ENCODE assay signal across 13 cellular contexts in the genomic region with DNA sequence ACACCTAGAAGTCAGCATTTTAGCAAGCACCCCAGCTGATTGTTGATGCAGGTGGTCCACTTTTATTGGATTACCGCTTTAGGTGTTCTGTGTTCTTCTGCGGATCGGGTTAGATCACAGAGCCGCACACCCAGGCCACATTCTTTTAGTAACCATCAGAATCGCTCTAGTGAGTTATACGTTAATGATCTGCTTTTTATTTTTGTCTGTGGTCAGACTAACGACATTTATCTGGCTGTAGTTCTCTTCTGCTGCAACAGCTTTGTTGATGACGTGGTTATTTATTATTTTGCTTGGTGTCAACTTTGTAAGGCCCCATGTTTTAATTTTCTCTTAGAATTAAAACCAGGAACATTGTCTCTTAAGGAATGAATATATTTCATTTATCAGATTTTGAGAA. TPM values are rescaled to one million over a fixed set of nuclear protein-coding genes. Genes with fewer than 3 reads are reported as not detected.
DNase-seq lines count a peak whose midpoint lies in the region; ATAC-seq and TF ChIP-seq lines count a peak whose summit lies in the region.
"Had no signal": no experiment of that assay in that cellular context is flagged by ENCODE, and none has a peak within 500 bp of the region (broad histone marks: within the 10 kb centered on the region; RNA-seq: fewer than 3 reads in every experiment).

No MANE protein-coding gene starts in this region.

- ATAC-seq in HG03159 (IDR thresholded peaks at IDR 0.05; ENCODE audit: unreplicated experiment) = no peak
- ATAC-seq: CD8-positive, alpha-beta T cell; GM12878 had no signal

- no peak overlapping the region for H3K4me3 Mint-ChIP-seq in progenitor cell of endocrine pancreas (ENCODE audit: low read depth)
- H3K4me3 Mint-ChIP-seq: CD8-positive, alpha-beta T cell had no signal

- H3K27ac Mint-ChIP-seq in progenitor cell of endocrine pancreas = peak overlapping the region; percentile 5
- H3K27ac Mint-ChIP-seq: CD8-positive, alpha-beta T cell had no signal

- TF ChIP-seq CTCF in progenitor cell of endocrine pancreas (IDR thresholded peaks at IDR 0.05; ENCODE audit: unreplicated experiment) = no peak

- H3K4me1 Mint-ChIP-seq in progenitor cell of endocrine pancreas (ENCODE audit: low read depth) = peaks cover 7% of the 10 kb centered on the region

- in situ Hi-C loops in Caki2 (cut with HindIII; ENCODE audit: low pct_unique_long_range_greater_than_20kb, low sequenced_read_pairs) = no loop called here

- H3K9me3 Mint-ChIP-seq in progenitor cell of endocrine pancreas (ENCODE audit: low read depth) = peaks cover 3% of the 10 kb centered on the region

- H3K27me3 Mint-ChIP-seq in progenitor cell of endocrine pancreas = no peaks in the 10 kb centered on the region

- peaks cover 20% of the 10 kb centered on the region for H3K36me3 Mint-ChIP-seq in progenitor cell of endocrine pancreas (ENCODE audit: insufficient read depth)

- peak; percentile 40 for DNase-seq in Caki2 (ENCODE audit: low read depth)
- DNase-seq in kidney glomerular epithelial cell (lab: John Stamatoyannopoulos, UW) = peak; percentile 21
- no peak for DNase-seq in progenitor cell of endocrine pancreas (ENCODE audit: low spot score, unreplicated experiment)
- no peak for DNase-seq in stimulated activated CD4-positive, alpha-beta T cell treated with anti-CD3 and anti-CD28 coated beads, Interleukin-4, amount 100 ng/mL, for 4 hours
- no peak for DNase-seq in NCI-H1105 treated with DMSO at 0.1 percent for 48 hours (lab: John Stamatoyannopoulos, UW)
- DNase-seq: AML-193; CD8-positive, alpha-beta T cell; DMS 273 treated with DMSO at 0.1 percent for 48 hours; DMS53; DND-41; EL had no signal

RNA-seq across cellular contexts. Expression of a gene that starts 18.2 kb away (rescaled TPM):
- 46.7 and 63.8 TPM in 2 replicates for total RNA-seq in Caki2 (2014; rRNA removed; shearing (Covaris generic); ENCODE audit: low replicate concordance)
- 41.3 and 43.3 TPM in 2 replicates for total RNA-seq in progenitor cell of endocrine pancreas

Comparison
In these comparisons a context has a peak if more than half of its experiments do, and no peak if none do; other contexts are left out.
1. DNase-seq: peak in Caki2 (single experiment) and kidney glomerular epithelial cell (single experiment); none in progenitor cell of endocrine pancreas (single experiment), stimulated activated CD4-positive, alpha-beta T cell treated with anti-CD3 and anti-CD28 coated beads, Interleukin-4, amount 100 ng/mL, for 4 hours (0 of 2) and NCI-H1105 treated with DMSO at 0.1 percent for 48 hours (single experiment).